Comparison of ENCODE assay signal across 10 cellular contexts in genomic region chr20:48820649-48820973, GRCh38. TPM values are rescaled to one million over a fixed set of nuclear protein-coding genes. Genes with fewer than 3 reads are reported as not detected.
A peak's percentile ranks its signal among the peaks of the same experiment; 100 is the strongest.
DNase-seq lines count a peak whose midpoint lies in the region; ATAC-seq and TF ChIP-seq lines count a peak whose summit lies in the region.
"Had no signal": no experiment of that assay in that cellular context is flagged by ENCODE, and none has a peak within 500 bp of the region (broad histone marks: within the 10 kb centered on the region; RNA-seq: fewer than 3 reads in every experiment).

No MANE protein-coding gene starts in this region.

- H3K9me3 ChIP-seq in upper lobe of right lung, result no peaks in the 10 kb centered on the region

- H3K27ac ChIP-seq in layer of hippocampus (ENCODE audit: low read depth, low read length) (peak overlapping the region; percentile 52), upper lobe of right lung (peak overlapping the region; percentile 11)

- intact Hi-C loops in activated B cell treated with CpG ODN at 0.5 μM for 24 hours (cut with micrococcal nuclease) (loop anchor here (10.0 kb wide), 1 partner anchor 454 kb away; the partner anchor contains the start of gene ZNFX1), upper lobe of right lung (cut with DNase I) (loop anchor here (10.0 kb wide), 1 partner anchor 66 kb away; no protein-coding TSS in a partner anchor)

- peak overlapping the region; percentile 95 for H3K27ac Mint-ChIP-seq in activated naive CD4-positive, alpha-beta T cell treated with anti-CD3 and anti-CD28 coated beads, Interleukin-2, amount 10 ng/mL, durations not matched to agents 7 days and 5 days
- H3K27ac Mint-ChIP-seq in activated B cell treated with CpG ODN at 0.5 μM for 24 hours, result peak overlapping the region; percentile 95

- TF ChIP-seq CTCF in activated B cell treated with CpG ODN at 0.5 μM for 24 hours (IDR thresholded peaks at IDR 0.05) (no peak), upper lobe of right lung (IDR thresholded peaks at IDR 0.05) (no peak)

- DNase-seq in activated naive CD4-positive, alpha-beta T cell treated with anti-CD3 and anti-CD28 coated beads, Interleukin-2, amount 10 ng/mL, durations not matched to agents 7 days and 5 days, result no peak
- no peak for DNase-seq in activated naive CD4-positive, alpha-beta T cell (lab: John Stamatoyannopoulos, UW)
- DNase-seq in activated B cell treated with CpG ODN at 0.5 μM for 24 hours (no peak), upper lobe of right lung (no peak), islet precursor cell (no peak), KG1 (lab: John Stamatoyannopoulos, UW) (no peak)
- no peak for DNase-seq in stimulated activated CD4-positive, alpha-beta T cell treated with anti-CD3 and anti-CD28 coated beads, Interleukin-15, amount 100 ng/mL, for 24 hours
- DNase-seq: NCI-H1092, NCI-H82 had no signal

- no peak overlapping the region for H3K4me3 ChIP-seq in upper lobe of right lung

- no peak overlapping the region for H3K4me3 Mint-ChIP-seq in activated naive CD4-positive, alpha-beta T cell treated with anti-CD3 and anti-CD28 coated beads, Interleukin-2, amount 10 ng/mL, durations not matched to agents 7 days and 5 days
- H3K4me3 Mint-ChIP-seq in activated B cell treated with CpG ODN at 0.5 μM for 24 hours, result peak overlapping the region; percentile 42

- peaks cover 61% of the 10 kb centered on the region for H3K4me1 ChIP-seq in upper lobe of right lung

- POLR2A ChIA-PET in activated B cell treated with CpG ODN at 0.5 μM for 24 hours (lab: Charles Lee), result interaction anchor here (0.8 to 1.9 kb wide), 4 partner anchors 23 to 108 kb away, joined by 3 to 7 read pairs (median 4); no protein-coding TSS in a partner anchor

- H3K4me1 Mint-ChIP-seq in activated naive CD4-positive, alpha-beta T cell treated with anti-CD3 and anti-CD28 coated beads, Interleukin-2, amount 10 ng/mL, durations not matched to agents 7 days and 5 days, result peaks cover 100% of the 10 kb centered on the region
- H3K4me1 Mint-ChIP-seq in activated B cell treated with CpG ODN at 0.5 μM for 24 hours, result no peaks in the 10 kb centered on the region

- peaks cover 19% of the 10 kb centered on the region for H3K27me3 Mint-ChIP-seq in activated naive CD4-positive, alpha-beta T cell treated with anti-CD3 and anti-CD28 coated beads, Interleukin-2, amount 10 ng/mL, durations not matched to agents 7 days and 5 days
- H3K27me3 Mint-ChIP-seq in activated B cell treated with CpG ODN at 0.5 μM for 24 hours, result no peaks in the 10 kb centered on the region

- CTCF ChIA-PET in activated naive CD4-positive, alpha-beta T cell treated with anti-CD3 and anti-CD28 coated beads, Interleukin-2, amount 10 ng/mL, durations not matched to agents 7 days and 5 days (lab: Charles Lee), result no interaction called here
- CTCF ChIA-PET in activated B cell treated with CpG ODN at 0.5 μM for 24 hours (lab: Charles Lee), result no interaction called here

- peaks cover 66% of the 10 kb centered on the region for H3K36me3 Mint-ChIP-seq in activated naive CD4-positive, alpha-beta T cell treated with anti-CD3 and anti-CD28 coated beads, Interleukin-2, amount 10 ng/mL, durations not matched to agents 7 days and 5 days
- peaks cover 21% of the 10 kb centered on the region for H3K36me3 Mint-ChIP-seq in activated B cell treated with CpG ODN at 0.5 μM for 24 hours (ENCODE audit: low read depth)

- ATAC-seq in activated B cell treated with CpG ODN at 0.5 μM for 24 hours (ENCODE audit: low read depth), result no peak
- no peak for ATAC-seq in upper lobe of right lung

- H3K36me3 ChIP-seq in upper lobe of right lung, result no peaks in the 10 kb centered on the region

- no peaks in the 10 kb centered on the region for H3K9me3 Mint-ChIP-seq in activated naive CD4-positive, alpha-beta T cell treated with anti-CD3 and anti-CD28 coated beads, Interleukin-2, amount 10 ng/mL, durations not matched to agents 7 days and 5 days
- no peaks in the 10 kb centered on the region for H3K9me3 Mint-ChIP-seq in activated B cell treated with CpG ODN at 0.5 μM for 24 hours

- H3K27me3 ChIP-seq in layer of hippocampus (ENCODE audit: control insufficient read depth, insufficient read depth, low read length) (no peaks in the 10 kb centered on the region), upper lobe of right lung (no peaks in the 10 kb centered on the region)

RNA-seq across cellular contexts. Expression of gene PREX1, which starts 7.2 kb away (rescaled TPM):
- total RNA-seq in activated B cell treated with CpG ODN at 0.5 μM for 24 hours (65.0 and 71.4 TPM in 2 replicates), upper lobe of right lung (66.0 TPM)
